In the genomic region with DNA sequence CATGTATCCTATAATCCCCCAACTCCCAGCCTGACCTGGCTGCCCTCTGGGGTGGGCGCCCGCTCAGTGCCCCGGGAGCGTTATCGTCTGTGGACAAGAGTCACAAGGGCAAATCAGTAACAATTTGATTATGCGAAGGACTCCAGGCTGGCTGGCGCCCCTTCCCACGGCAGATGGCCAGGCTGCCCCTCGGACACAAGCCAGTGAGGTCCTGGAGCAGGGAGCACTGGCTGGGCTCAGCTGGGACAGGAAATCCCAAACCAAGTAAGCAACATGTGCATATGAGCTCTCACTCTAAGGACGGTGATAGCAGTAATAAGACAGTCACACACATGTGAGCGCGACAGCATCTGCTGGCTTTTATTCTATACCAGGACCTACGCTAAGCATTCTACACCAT, we compare ENCODE assay signal across 16 cellular contexts. TPM values are rescaled to one million over a fixed set of nuclear protein-coding genes. Genes with fewer than 3 reads are reported as not detected.
DNase-seq lines count a peak whose midpoint lies in the region; ATAC-seq and TF ChIP-seq lines count a peak whose summit lies in the region.
"Had no signal": no experiment of that assay in that cellular context is flagged by ENCODE, and none has a peak within 500 bp of the region (broad histone marks: within the 10 kb centered on the region; RNA-seq: fewer than 3 reads in every experiment).

No MANE protein-coding gene starts in this region.

- ATAC-seq in Right ventricle myocardium inferior (peak; percentile 40), HG02884 (IDR thresholded peaks at IDR 0.05; ENCODE audit: unreplicated experiment) (no peak)

- peaks cover 7% of the 10 kb centered on the region for H3K9me3 Mint-ChIP-seq in glutamatergic neuron (ENCODE audit: unreplicated experiment)

- TF ChIP-seq CTCF in right atrium auricular region (IDR thresholded peaks at IDR 0.05) (no peak), glutamatergic neuron (IDR thresholded peaks at IDR 0.05; ENCODE audit: partially characterized antibody, unreplicated experiment) (no peak), spleen (IDR thresholded peaks at IDR 0.05 in 8 of 11, conservative IDR thresholded peaks at IDR 0.05 in 3 of 11) (no peak)

- peaks cover 45% of the 10 kb centered on the region for H3K4me1 Mint-ChIP-seq in glutamatergic neuron (ENCODE audit: low read depth, unreplicated experiment)

- H3K27me3 Mint-ChIP-seq in glutamatergic neuron (ENCODE audit: unreplicated experiment), result peaks cover 10% of the 10 kb centered on the region

- 81 to 86% (median 82%) methylated on average over 13 of the region's 13 CpGs for WGBS in spleen, 5 donors

- intact Hi-C loops in Right ventricle myocardium inferior (cut with DNase I) (no loop called here), spleen (cut with DNase I; ENCODE audit: low total_unique reads) (no loop called here)

- peak overlapping the region; percentile 75 for H3K27ac Mint-ChIP-seq in glutamatergic neuron (ENCODE audit: unreplicated experiment)

- peaks cover 0 to 13% of the 10 kb centered on the region in 2 donors for H3K4me1 ChIP-seq in right atrium auricular region
- no peaks in the 10 kb centered on the region for H3K4me1 ChIP-seq in spleen

- H3K9me3 ChIP-seq in right atrium auricular region, result no peaks in the 10 kb centered on the region
- no peaks in the 10 kb centered on the region for H3K9me3 ChIP-seq in spleen

- H3K4me3 Mint-ChIP-seq in glutamatergic neuron (ENCODE audit: unreplicated experiment), result peak overlapping the region; percentile 61

- H3K4me3 ChIP-seq in right atrium auricular region (no peak overlapping the region), spleen (no peak overlapping the region)

- no peak for DNase-seq in Right ventricle myocardium inferior (ENCODE audit: missing footprints)
- no peak for DNase-seq in right atrium auricular region (ENCODE audit: low spot score)
- DNase-seq in glutamatergic neuron, result peak; percentile 65
- DNase-seq in left kidney (ENCODE audit: low read depth, low spot score), result peak; percentile 32
- peak; percentile 61 for DNase-seq in spleen
- DNase-seq in cerebellum (ENCODE audit: low spot score), result no peak
- no peak for DNase-seq in D341Med (ENCODE audit: low spot score)
- DNase-seq: DMS53, NCI-H1048, NCI-H146, NCI-H2081, NCI-H2227 treated with DMSO at 0.1 percent for 48 hours, NCI-H524 had no signal

- H3K27me3 ChIP-seq in right atrium auricular region, result no peaks in the 10 kb centered on the region
- peaks cover 0 to 33% (median 0%) of the 10 kb centered on the region in 7 donors for H3K27me3 ChIP-seq in spleen (replicated peaks in 1 of 7)

- peak overlapping the region in 1 of 2 donors; percentile 9 for H3K27ac ChIP-seq in right atrium auricular region
- no peak overlapping the region for H3K27ac ChIP-seq in spleen
- H3K27ac ChIP-seq: C4-2B, KMS-11 had no signal

- H3K36me3 Mint-ChIP-seq in glutamatergic neuron (ENCODE audit: unreplicated experiment), result no peaks in the 10 kb centered on the region

- TF ChIP-seq POLR2A in spleen (IDR thresholded peaks at IDR 0.05), result no peak

- H3K36me3 ChIP-seq in right atrium auricular region (no peaks in the 10 kb centered on the region), spleen (no peaks in the 10 kb centered on the region)

RNA-seq across cellular contexts. Expression of a gene that starts 59.3 kb away (rescaled TPM):
- 27.4 TPM for total RNA-seq in Right ventricle myocardium inferior
- total RNA-seq in right atrium auricular region, result 10 to 100 TPM; 23.6 to 32.4 TPM
- 18.1 TPM for total RNA-seq in glutamatergic neuron (ENCODE audit: unreplicated experiment)
- 10 to 100 TPM; 13.9 to 30.7 (median 21.5) TPM for total RNA-seq in spleen
- polyA plus RNA-seq in spleen, result 1 to 10 TPM; 1.3 to 5.2 (median 2.1) TPM
- total RNA-seq in cerebellum, result 8.4 TPM

Comparison
In these comparisons a context has a peak if more than half of its experiments do, and no peak if none do; other contexts are left out.
1. DNase-seq: peak in glutamatergic neuron (single experiment), left kidney (single experiment) and spleen (single experiment); none in Right ventricle myocardium inferior (single experiment), right atrium auricular region (single experiment), cerebellum (single experiment) and D341Med (single experiment).